Comparison of ENCODE assay signal across 10 cellular contexts in genomic region chr5:139392324-139392677, GRCh38. TPM values are rescaled to one million over a fixed set of nuclear protein-coding genes. Genes with fewer than 3 reads are reported as not detected.
DNase-seq lines count a peak whose midpoint lies in the region; ATAC-seq and TF ChIP-seq lines count a peak whose summit lies in the region.
"Had no signal": no experiment of that assay in that cellular context is flagged by ENCODE, and none has a peak within 500 bp of the region (broad histone marks: within the 10 kb centered on the region; RNA-seq: fewer than 3 reads in every experiment).

No MANE protein-coding gene starts in this region.

- TF ChIP-seq POLR2A in testis (IDR thresholded peaks at IDR 0.05): no peak

- H3K4me3 ChIP-seq in Panc1 (ENCODE audit: low read depth in 2 of 2, low read length in 2 of 2) (peak overlapping the region; percentile 62 to 75), testis (peak overlapping the region; percentile 43 to 59)

- no peaks in the 10 kb centered on the region for H3K9me3 ChIP-seq in Panc1 (ENCODE audit: control insufficient read depth, insufficient read depth, low read depth, low read length)
- no peaks in the 10 kb centered on the region for H3K9me3 ChIP-seq in testis

- ATAC-seq in Panc1: peak; percentile 70
- no peak for ATAC-seq in foreskin keratinocyte
- ATAC-seq in GM19395 (IDR thresholded peaks at IDR 0.05; ENCODE audit: unreplicated experiment): no peak

- TF ChIP-seq CTCF in Panc1 (IDR thresholded peaks at IDR 0.05) (no peak), foreskin keratinocyte (conservative IDR thresholded peaks at IDR 0.05) (no peak), testis (IDR thresholded peaks at IDR 0.05) (no peak)

- 16 to 20% methylated on average over 8 to 34 of the region's 36 CpGs for WGBS in testis, 2 donors

- H3K27ac Mint-ChIP-seq in activated CD4-positive, alpha-beta T cell treated with anti-CD3 and anti-CD28 coated beads, Interleukin-2, amount 10 ng/mL, durations not matched to agents 7 days and 5 days: peak overlapping the region; percentile 93

- CTCF ChIA-PET in activated CD4-positive, alpha-beta T cell treated with anti-CD3 and anti-CD28 coated beads, Interleukin-2, amount 10 ng/mL, durations not matched to agents 7 days and 5 days (lab: Charles Lee): interaction anchor here (0.7 to 5.2 kb wide), 17 partner anchors 9 to 943 kb away, joined by 3 to 43 read pairs (median 5); partner anchors contain the start of genes PAIP2 and SPATA24
- CTCF ChIA-PET in Panc1 (lab: Charles Lee): no interaction called here

- H3K27ac ChIP-seq in Panc1 (ENCODE audit: low read length) (peak overlapping the region; percentile 92), foreskin keratinocyte (peak overlapping the region; percentile 70), testis (no peak overlapping the region)

- no TSS peak for BruUV-seq in Panc1 (replicated peaks; lab: Mats Ljungman, UMichigan)

- H3K9me3 Mint-ChIP-seq in activated CD4-positive, alpha-beta T cell treated with anti-CD3 and anti-CD28 coated beads, Interleukin-2, amount 10 ng/mL, durations not matched to agents 7 days and 5 days: no peaks in the 10 kb centered on the region
- H3K9me3 Mint-ChIP-seq: nephron had no signal

- no peaks in the 10 kb centered on the region for H3K27me3 ChIP-seq in Panc1 (ENCODE audit: control insufficient read depth, insufficient read depth, low read length)
- no peaks in the 10 kb centered on the region for H3K27me3 ChIP-seq in foreskin keratinocyte
- no peaks in the 10 kb centered on the region for H3K27me3 ChIP-seq in testis

- H3K4me1 Mint-ChIP-seq in activated CD4-positive, alpha-beta T cell treated with anti-CD3 and anti-CD28 coated beads, Interleukin-2, amount 10 ng/mL, durations not matched to agents 7 days and 5 days: peaks cover 63% of the 10 kb centered on the region

- no peak for DNase-seq in activated CD4-positive, alpha-beta T cell treated with anti-CD3 and anti-CD28 coated beads, Interleukin-2, amount 10 ng/mL, durations not matched to agents 7 days and 5 days
- no peak for DNase-seq in activated CD4-positive, alpha-beta T cell treated with anti-CD3 and anti-CD28 coated beads for 48 hours
- DNase-seq in Panc1 (ENCODE audit: low read depth, low spot score) (no peak), foreskin keratinocyte (no peak), testis (no peak), T-helper 9 cell (no peak)
- no peak for DNase-seq in stimulated activated CD4-positive, alpha-beta T cell treated with anti-CD3 and anti-CD28 coated beads, Interleukin-15, amount 100 ng/mL, for 24 hours

- H3K36me3 ChIP-seq in Panc1 (ENCODE audit: control insufficient read depth, insufficient read depth, low read length): peaks cover 2% of the 10 kb centered on the region; the same call in 1 of the 2 replicates
- no peaks in the 10 kb centered on the region for H3K36me3 ChIP-seq in testis (ENCODE audit: low read depth, missing control alignments)

- peaks cover 13% of the 10 kb centered on the region for H3K36me3 Mint-ChIP-seq in activated CD4-positive, alpha-beta T cell treated with anti-CD3 and anti-CD28 coated beads, Interleukin-2, amount 10 ng/mL, durations not matched to agents 7 days and 5 days (ENCODE audit: low read depth)

- in situ Hi-C loops in Panc1 (cut with HindIII; ENCODE audit: low pct_unique_long_range_greater_than_20kb, low sequenced_read_pairs): no loop called here

- peak overlapping the region; percentile 87 for H3K4me3 Mint-ChIP-seq in activated CD4-positive, alpha-beta T cell treated with anti-CD3 and anti-CD28 coated beads, Interleukin-2, amount 10 ng/mL, durations not matched to agents 7 days and 5 days

- no peaks in the 10 kb centered on the region for H3K27me3 Mint-ChIP-seq in activated CD4-positive, alpha-beta T cell treated with anti-CD3 and anti-CD28 coated beads, Interleukin-2, amount 10 ng/mL, durations not matched to agents 7 days and 5 days

- POLR2A ChIA-PET in activated CD4-positive, alpha-beta T cell treated with anti-CD3 and anti-CD28 coated beads, Interleukin-2, amount 10 ng/mL, durations not matched to agents 7 days and 5 days (lab: Charles Lee): interaction anchor here (0.6 to 1.0 kb wide), 2 partner anchors 50 to 119 kb away, joined by 3 to 5 read pairs; partner anchors contain the start of gene PAIP2
- POLR2A ChIA-PET in Panc1 (lab: Charles Lee): interaction anchor here (1.6 kb wide), 1 partner anchor 50 kb away, joined by 4 read pairs; no protein-coding TSS in a partner anchor

- peaks cover 27% of the 10 kb centered on the region for H3K4me1 ChIP-seq in Panc1 (ENCODE audit: control insufficient read depth, insufficient read depth, low read length)
- H3K4me1 ChIP-seq in foreskin keratinocyte: no peaks in the 10 kb centered on the region
- H3K4me1 ChIP-seq in testis: peaks cover 8% of the 10 kb centered on the region

- intact Hi-C loops in Panc1 (cut with micrococcal nuclease; ENCODE audit: unreplicated experiment) (loop anchor here (10.0 kb wide), 1 partner anchor 108 kb away; no protein-coding TSS in a partner anchor), testis (cut with DNase I; ENCODE audit: low total_unique reads) (no loop called here)

RNA-seq across cellular contexts. Expression of gene MZB1, which starts 2.6 kb away (rescaled TPM):
- 10 to 100 TPM; 12.7 to 13.4 TPM for total RNA-seq in activated CD4-positive, alpha-beta T cell treated with anti-CD3 and anti-CD28 coated beads, Interleukin-2, amount 10 ng/mL, durations not matched to agents 7 days and 5 days
- total RNA-seq in Panc1 (2021; ENCODE audit: unreplicated experiment) (0.49 TPM), foreskin keratinocyte (0.21 TPM in 1 of 2 replicates, not detected in the other), testis (under 1 TPM; 0.31 to 0.94 TPM)
- polyA plus RNA-seq in Panc1 (2012; ENCODE audit: insufficient read length): 0.21 TPM
- polyA plus RNA-seq in foreskin keratinocyte (0.12 TPM in 1 of 2 replicates, not detected in the other), testis (ENCODE audit: insufficient read depth, low read depth, low replicate concordance) (6.0 TPM)
- polyA plus RNA-seq: BJ had no signal

RNA-seq across cellular contexts. Expression of gene PROB1, which starts 2.6 kb away (rescaled TPM):
- 1 to 10 TPM; 3.3 to 3.4 TPM for total RNA-seq in activated CD4-positive, alpha-beta T cell treated with anti-CD3 and anti-CD28 coated beads, Interleukin-2, amount 10 ng/mL, durations not matched to agents 7 days and 5 days
- 2.3 TPM for total RNA-seq in Panc1 (2021; ENCODE audit: unreplicated experiment)
- polyA plus RNA-seq in Panc1 (2012; ENCODE audit: insufficient read length): 3.8 TPM
- 1.4 and 1.6 TPM in 2 replicates for total RNA-seq in foreskin keratinocyte
- 1.6 TPM in 2 replicates for polyA plus RNA-seq in foreskin keratinocyte
- total RNA-seq in testis: 1 to 10 TPM; 2.7 to 3.6 TPM
- polyA plus RNA-seq in testis (ENCODE audit: insufficient read depth, low read depth, low replicate concordance): 1.5 TPM

RNA-seq across cellular contexts. Expression of gene SLC23A1, which starts 9.2 kb away (rescaled TPM):
- under 1 TPM; 0.75 to 0.77 TPM for total RNA-seq in activated CD4-positive, alpha-beta T cell treated with anti-CD3 and anti-CD28 coated beads, Interleukin-2, amount 10 ng/mL, durations not matched to agents 7 days and 5 days
- total RNA-seq in Panc1 (2021; ENCODE audit: unreplicated experiment) (not detected), foreskin keratinocyte (not detected in 2 replicates), testis (not detected)
- polyA plus RNA-seq in Panc1 (2012; ENCODE audit: insufficient read length): not detected
- polyA plus RNA-seq in foreskin keratinocyte (not detected in 2 replicates), testis (ENCODE audit: insufficient read depth, low read depth, low replicate concordance) (0.34 TPM)
- polyA plus RNA-seq: BJ had no signal

RNA-seq across cellular contexts. Expression of gene SPATA24, which starts 11.6 kb away (rescaled TPM):
- total RNA-seq in activated CD4-positive, alpha-beta T cell treated with anti-CD3 and anti-CD28 coated beads, Interleukin-2, amount 10 ng/mL, durations not matched to agents 7 days and 5 days: 1 to 10 TPM; 5.5 to 7.2 TPM
- total RNA-seq in Panc1 (2021; ENCODE audit: unreplicated experiment) (5.5 TPM), foreskin keratinocyte (2.8 and 3.8 TPM in 2 replicates), testis (10 to 100 TPM; 45.2 to 94.6 TPM)
- 4.0 TPM for polyA plus RNA-seq in Panc1 (2012; ENCODE audit: insufficient read length)
- polyA plus RNA-seq in foreskin keratinocyte (5.3 and 5.7 TPM in 2 replicates), testis (ENCODE audit: insufficient read depth, low read depth, low replicate concordance) (185 TPM)

RNA-seq across cellular contexts. Expression of gene DNAJC18, which starts 47.0 kb away (rescaled TPM):
- 1 to 10 TPM; 4.5 to 6.8 TPM for total RNA-seq in activated CD4-positive, alpha-beta T cell treated with anti-CD3 and anti-CD28 coated beads, Interleukin-2, amount 10 ng/mL, durations not matched to agents 7 days and 5 days
- total RNA-seq in Panc1 (2021; ENCODE audit: unreplicated experiment) (8.8 TPM), foreskin keratinocyte (5.8 and 9.2 TPM in 2 replicates), testis (10 to 100 TPM; 45.0 to 98.3 TPM)
- 8.8 TPM for polyA plus RNA-seq in Panc1 (2012; ENCODE audit: insufficient read length)
- polyA plus RNA-seq in foreskin keratinocyte (7.6 and 10.1 TPM in 2 replicates), testis (ENCODE audit: insufficient read depth, low read depth, low replicate concordance) (283 TPM)

Comparison
In these comparisons a context has a peak if more than half of its experiments do, and no peak if none do; other contexts are left out.
1. H3K27ac ChIP-seq: peak in Panc1 (single experiment) and foreskin keratinocyte (single experiment); none in testis (0 of 2).